2 cellular contexts compared by ENCODE assay signal in the genomic region with DNA sequence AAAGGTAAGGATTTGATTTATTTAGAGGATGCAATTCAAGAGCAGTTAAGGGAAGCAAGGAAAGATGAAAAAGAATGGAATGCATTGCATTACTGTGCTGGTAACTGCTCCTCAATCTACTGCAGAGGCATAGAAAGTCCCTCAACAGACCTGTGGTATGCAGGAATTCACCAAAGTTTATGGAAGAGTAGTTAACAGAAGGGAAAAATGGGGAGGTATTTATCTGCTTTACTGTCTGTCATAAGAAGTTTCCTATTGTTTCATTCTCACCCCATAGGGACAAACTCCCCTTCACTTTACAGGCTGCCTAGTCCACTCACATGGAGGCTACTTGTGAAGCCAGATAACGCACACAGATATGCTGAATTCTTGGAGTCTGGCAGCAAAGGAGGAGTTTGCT.
TF ChIP-seq lines count a peak whose summit lies in the region.

No MANE protein-coding gene starts in this region.

TF ChIP-seq in GM23338, 12 proteins besides CTCF, POLR2A, EP300 and RAD21:
- TF ChIP-seq POLR2AphosphoS5 (IDR thresholded peaks at IDR 0.05; ENCODE audit: low read depth), result no peak
- peak; percentile 82 for TF ChIP-seq ZNF462 (CRISPR knock-in tag; IDR thresholded peaks at IDR 0.05)

TF ChIP-seq in H1, 55 proteins besides CTCF, POLR2A, EP300 and RAD21:
- no peak for TF ChIP-seq SIX5 (IDR thresholded peaks at IDR 0.05; ENCODE audit: low read depth, low read length)
- TF ChIP-seq TEAD4 (IDR thresholded peaks at IDR 0.05; ENCODE audit: low read depth, low read length), result peak; percentile 70
TF ChIP-seq in H1: peak in this region for 1.
